In the genomic region with DNA sequence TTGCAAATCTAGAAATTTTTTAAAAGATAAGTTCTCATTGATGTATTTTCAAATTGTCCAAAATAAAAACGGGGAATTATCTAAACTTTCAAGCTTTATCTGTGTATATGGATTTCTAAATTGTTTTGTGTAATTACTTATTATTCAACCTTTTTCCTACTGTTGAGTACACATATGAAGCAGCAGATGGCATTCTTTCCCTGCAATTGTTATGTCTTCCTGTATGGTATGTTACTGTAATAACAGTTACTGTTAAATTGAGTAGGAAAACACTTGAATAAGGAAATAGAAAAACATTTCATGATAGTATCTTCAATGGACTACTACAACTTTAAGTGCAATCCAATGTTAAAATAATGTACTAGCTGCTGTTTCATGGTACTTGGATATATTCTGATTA, we compare ENCODE assay signal across 11 cellular contexts.
DNase-seq lines count a peak whose midpoint lies in the region; ATAC-seq, FAIRE-seq and TF ChIP-seq lines count a peak whose summit lies in the region.
"Had no signal": no experiment of that assay in that cellular context is flagged by ENCODE, and none has a peak within 500 bp of the region (broad histone marks: within the 10 kb centered on the region; RNA-seq: fewer than 3 reads in every experiment).

No MANE protein-coding gene starts in this region.

- H3K23ac ChIP-seq in neuronal stem cell (ENCODE audit: low read depth, low read length, poor library complexity), result no peak overlapping the region

- no peak overlapping the region for H3K27ac Mint-ChIP-seq in astrocyte (ENCODE audit: unreplicated experiment)
- H3K27ac Mint-ChIP-seq in T-cell, result no peak overlapping the region
- H3K27ac Mint-ChIP-seq: activated naive CD4-positive, alpha-beta T cell treated with anti-CD3 and anti-CD28 coated beads, Interleukin-2, amount 10 ng/mL, durations not matched to agents 7 days and 5 days; stimulated activated naive CD8-positive, alpha-beta T cell treated with anti-CD3 and anti-CD28 coated beads, Interleukin-15, Interleukin-2, amounts not matched to agents 100 ng/mL and 50 ng/mL, for 24 hours had no signal

- POLR2A ChIA-PET in T-cell (lab: Charles Lee), result no interaction called here

- no peak overlapping the region for H3K18ac ChIP-seq in neuronal stem cell (ENCODE audit: low read length)

- H2BK12ac ChIP-seq in neuronal stem cell (ENCODE audit: low read length), result no peak overlapping the region

- ATAC-seq in HG02759 (IDR thresholded peaks at IDR 0.05; ENCODE audit: unreplicated experiment) (no peak), T-cell (replicated peaks in 1 of 4) (no peak)

- no peak for FAIRE-seq in astrocyte (lab: Jason Lieb, UNC)

- H3K4me1 Mint-ChIP-seq in astrocyte (ENCODE audit: low read depth, unreplicated experiment), result no peaks in the 10 kb centered on the region
- H3K4me1 Mint-ChIP-seq in T-cell, result no peaks in the 10 kb centered on the region
- H3K4me1 Mint-ChIP-seq: activated naive CD4-positive, alpha-beta T cell treated with anti-CD3 and anti-CD28 coated beads, Interleukin-2, amount 10 ng/mL, durations not matched to agents 7 days and 5 days had no signal

- H3K27ac ChIP-seq in astrocyte (ENCODE audit: low read depth, low read length), result no peak overlapping the region
- H3K27ac ChIP-seq in right atrium auricular region, result no peak overlapping the region
- H3K27ac ChIP-seq in neuronal stem cell (replicated peaks; ENCODE audit: low read length), result no peak overlapping the region

- no peaks in the 10 kb centered on the region for H3K27me3 Mint-ChIP-seq in astrocyte (ENCODE audit: low read depth, unreplicated experiment)
- H3K27me3 Mint-ChIP-seq in T-cell, result no peaks in the 10 kb centered on the region
- H3K27me3 Mint-ChIP-seq: activated naive CD4-positive, alpha-beta T cell treated with anti-CD3 and anti-CD28 coated beads, Interleukin-2, amount 10 ng/mL, durations not matched to agents 7 days and 5 days; stimulated activated naive CD8-positive, alpha-beta T cell treated with anti-CD3 and anti-CD28 coated beads, Interleukin-15, Interleukin-2, amounts not matched to agents 100 ng/mL and 50 ng/mL, for 24 hours had no signal

- H3K36me3 Mint-ChIP-seq in astrocyte (ENCODE audit: low read depth, unreplicated experiment) (peaks cover 6% of the 10 kb centered on the region), T-cell (no peaks in the 10 kb centered on the region)
- H3K36me3 Mint-ChIP-seq: activated naive CD4-positive, alpha-beta T cell treated with anti-CD3 and anti-CD28 coated beads, Interleukin-2, amount 10 ng/mL, durations not matched to agents 7 days and 5 days had no signal

- H2BK5ac ChIP-seq in neuronal stem cell (ENCODE audit: low read length), result no peak overlapping the region

- H3K4me3 Mint-ChIP-seq in astrocyte (ENCODE audit: unreplicated experiment) (no peak overlapping the region), T-cell (no peak overlapping the region)
- H3K4me3 Mint-ChIP-seq: activated naive CD4-positive, alpha-beta T cell treated with anti-CD3 and anti-CD28 coated beads, Interleukin-2, amount 10 ng/mL, durations not matched to agents 7 days and 5 days; stimulated activated naive CD8-positive, alpha-beta T cell treated with anti-CD3 and anti-CD28 coated beads, Interleukin-15, Interleukin-2, amounts not matched to agents 100 ng/mL and 50 ng/mL, for 24 hours had no signal

- H3K9me3 Mint-ChIP-seq in astrocyte (ENCODE audit: unreplicated experiment) (peaks cover under 1% of the 10 kb centered on the region), T-cell (peaks cover 2 to 6% (median 2%) of the 10 kb centered on the region in 3 donors)

- CTCF ChIA-PET in T-cell (lab: Charles Lee), result no interaction called here

- H3K4me3 ChIP-seq in astrocyte (ENCODE audit: insufficient read depth, low read depth, low read length) (no peak overlapping the region), right atrium auricular region (no peak overlapping the region), neuronal stem cell (ENCODE audit: low read length in 2 of 2) (no peak overlapping the region)

- peak; percentile 0 for DNase-seq in GM04504 (ENCODE audit: low read depth)
- peak; percentile 38 for DNase-seq in NCI-H1694 (lab: John Stamatoyannopoulos, UW)
- DNase-seq in astrocyte (ENCODE audit: low read depth), result peak; percentile 6
- DNase-seq in lung microvascular endothelial cell (ENCODE audit: low read depth in 2 of 2), result peak; percentile 17 to 87
- no peak for DNase-seq in right atrium auricular region (ENCODE audit: low spot score)
- DNase-seq in T-cell, result no peak
- no peak for DNase-seq in neuronal stem cell (ENCODE audit: low spot score)
- DNase-seq: activated naive CD4-positive, alpha-beta T cell treated with anti-CD3 and anti-CD28 coated beads, Interleukin-2, amount 10 ng/mL, durations not matched to agents 7 days and 5 days; HCEC 1CT had no signal

- H4K8ac ChIP-seq in neuronal stem cell (ENCODE audit: low read depth, low read length), result no peak overlapping the region

- no peaks in the 10 kb centered on the region for H3K79me1 ChIP-seq in neuronal stem cell (ENCODE audit: low read depth, low read length)

- H3K9ac ChIP-seq in astrocyte (ENCODE audit: low read length) (no peak overlapping the region), neuronal stem cell (ENCODE audit: low read depth, low read length, poor library complexity) (no peak overlapping the region)

- no peak overlapping the region for H2BK120ac ChIP-seq in neuronal stem cell (ENCODE audit: low read depth, low read length)

- H3K79me2 ChIP-seq in astrocyte (ENCODE audit: insufficient read depth, low read length), result no peaks in the 10 kb centered on the region

- no peak overlapping the region for H3K14ac ChIP-seq in neuronal stem cell (ENCODE audit: low read length)

- H3K27me3 ChIP-seq in astrocyte (ENCODE audit: insufficient read depth, low read length), result no peaks in the 10 kb centered on the region
- no peaks in the 10 kb centered on the region for H3K27me3 ChIP-seq in right atrium auricular region
- H3K27me3 ChIP-seq in neuronal stem cell (ENCODE audit: control insufficient read depth in 3 of 3, insufficient read depth in 3 of 3, low read depth in 1 of 3, low read length in 3 of 3), result no peaks in the 10 kb centered on the region

- H3K4ac ChIP-seq in neuronal stem cell (ENCODE audit: low read length), result no peak overlapping the region

- H3K9me3 ChIP-seq in astrocyte (ENCODE audit: insufficient read depth, low read depth, low read length), result no peaks in the 10 kb centered on the region
- H3K9me3 ChIP-seq in right atrium auricular region, result no peaks in the 10 kb centered on the region
- peaks cover 2 to 8% of the 10 kb centered on the region in 2 donors for H3K9me3 ChIP-seq in neuronal stem cell (replicated peaks in 1 of 2; ENCODE audit: control insufficient read depth in 2 of 2, insufficient read depth in 1 of 2, low read depth in 1 of 2, low read length in 2 of 2)

- H3K4me2 ChIP-seq in astrocyte (ENCODE audit: low read length) (no peak overlapping the region), neuronal stem cell (ENCODE audit: insufficient read depth, low read length, poor library complexity, severe bottlenecking) (no peak overlapping the region)

- TF ChIP-seq CTCF in astrocyte (IDR thresholded peaks at IDR 0.05; ENCODE audit: insufficient read depth, low read depth, low read length) (no peak), right atrium auricular region (IDR thresholded peaks at IDR 0.05) (no peak)

- H4K20me1 ChIP-seq in astrocyte (ENCODE audit: insufficient read depth, low read length), result no peaks in the 10 kb centered on the region

- no peak overlapping the region for H2BK15ac ChIP-seq in neuronal stem cell (ENCODE audit: low read length)

- H4K91ac ChIP-seq in neuronal stem cell (ENCODE audit: low read depth, low read length, poor library complexity), result no peak overlapping the region

- H2AFZ ChIP-seq in astrocyte (ENCODE audit: low read depth, low read length), result no peak overlapping the region
- H2AFZ ChIP-seq in neuronal stem cell (ENCODE audit: low read length), result no peak overlapping the region

- H3K4me1 ChIP-seq in astrocyte (ENCODE audit: insufficient read depth, low read length) (no peaks in the 10 kb centered on the region), right atrium auricular region (no peaks in the 10 kb centered on the region), neuronal stem cell (ENCODE audit: control insufficient read depth in 2 of 2, insufficient read depth in 1 of 2, low read depth in 1 of 2, low read length in 2 of 2) (no peaks in the 10 kb centered on the region)

- H3K36me3 ChIP-seq in astrocyte (ENCODE audit: insufficient read depth, low read length) (no peaks in the 10 kb centered on the region), right atrium auricular region (no peaks in the 10 kb centered on the region), neuronal stem cell (replicated peaks in 1 of 2; ENCODE audit: control insufficient read depth in 2 of 2, insufficient read depth in 2 of 2, low read length in 2 of 2) (peaks cover 0 to 8% of the 10 kb centered on the region in 2 donors)

- no peak overlapping the region for H2AK5ac ChIP-seq in neuronal stem cell (ENCODE audit: low read depth, low read length)

- no CpG with 5 or more reads among the region's 1 CpG for WGBS in neuronal stem cell (ENCODE audit: extremely low coverage in 2 of 2, insufficient read length in 2 of 2, insufficient replicate concordance in 1 of 2), 2 donors

Comparison
In these comparisons a context has a peak if more than half of its experiments do, and no peak if none do; other contexts are left out.
1. DNase-seq: peak in GM04504 (single experiment), NCI-H1694 (single experiment), astrocyte (single experiment) and lung microvascular endothelial cell (2 of 2); none in right atrium auricular region (single experiment), T-cell (0 of 34) and neuronal stem cell (single experiment).